ENCODE assay signal across 8 cellular contexts in the genomic region with DNA sequence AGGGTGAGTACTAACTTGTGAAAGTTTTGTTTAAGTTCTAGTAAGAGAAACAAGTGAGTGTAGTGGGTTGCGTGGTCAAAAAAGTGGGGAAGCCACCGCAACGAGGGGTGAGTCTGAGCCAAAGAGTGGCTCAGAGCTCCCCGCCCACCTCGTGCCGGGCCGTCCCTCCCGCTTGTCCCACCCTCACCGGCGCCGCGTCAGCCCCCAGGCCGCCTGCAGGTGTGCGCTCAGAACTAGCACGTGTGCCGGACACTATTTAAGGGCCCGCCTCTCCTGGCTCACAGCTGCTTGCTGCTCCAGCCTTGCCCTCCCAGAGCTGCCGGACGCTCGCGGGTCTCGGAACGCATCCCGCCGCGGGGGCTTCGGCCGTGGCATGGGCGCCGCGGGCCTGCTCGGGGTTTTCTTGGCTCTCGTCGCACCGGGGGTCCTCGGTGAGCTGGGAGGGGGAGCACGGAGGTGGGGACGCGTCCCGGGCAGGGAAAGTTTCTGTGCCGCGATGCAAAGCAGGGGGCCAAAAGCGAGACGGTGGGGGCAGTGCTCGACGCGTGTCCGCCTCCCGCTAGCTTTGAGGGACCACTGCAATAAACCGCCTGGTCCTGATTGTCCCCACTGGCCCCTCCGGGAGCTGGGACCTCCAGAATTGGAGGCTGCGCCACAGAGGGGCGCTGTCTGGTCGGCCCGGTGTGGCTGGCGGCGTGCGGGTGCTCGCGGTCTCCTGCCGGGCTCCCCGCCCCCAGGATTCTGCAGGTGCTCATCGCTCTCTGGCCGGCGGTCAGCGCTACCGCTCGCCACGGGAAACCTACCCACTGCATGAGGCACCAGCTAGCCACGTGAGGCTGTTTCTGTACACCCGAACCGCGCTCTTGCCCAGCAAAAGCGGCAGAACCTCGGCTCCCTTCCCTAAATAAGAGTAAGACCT. TPM values are rescaled to one million over a fixed set of nuclear protein-coding genes. Genes with fewer than 3 reads are reported as not detected.
DNase-seq lines count a peak whose midpoint lies in the region; ATAC-seq and TF ChIP-seq lines count a peak whose summit lies in the region.

Gene CR2, plus strand, starts transcription at position 283 of the 919 bp plus-strand sequence. Its CDS starts 91 bp downstream, at position 374.

- peak within 1 kb of the TSS; percentile 71 for H3K4me3 Mint-ChIP-seq in CD4-positive, alpha-beta T cell
- peak within 1 kb of the TSS; percentile 38 for H3K4me3 Mint-ChIP-seq in T-helper 1 cell treated with Interleukin-12 subunit alpha and Interleukin-12 subunit beta and Interleukin-4 antibody, amounts not matched to agents 30 μg/mL and 1 μg/mL, for 36 hours

- peaks cover 32% of the 10 kb centered on the region for H3K27me3 Mint-ChIP-seq in CD4-positive, alpha-beta T cell
- peaks cover 41% of the 10 kb centered on the region for H3K27me3 Mint-ChIP-seq in T-helper 1 cell treated with Interleukin-12 subunit alpha and Interleukin-12 subunit beta and Interleukin-4 antibody, amounts not matched to agents 30 μg/mL and 1 μg/mL, for 36 hours (ENCODE audit: low read depth)

- TF ChIP-seq POLR2A in breast epithelium (IDR thresholded peaks at IDR 0.05) = no peak

- DNase-seq in CD4-positive, alpha-beta T cell = peak in 9 of 10 experiments; percentile 7 to 38 (median 18)
- DNase-seq in breast epithelium (ENCODE audit: low spot score in 2 of 2) (peak; percentile 19 to 51), left lung (peak; percentile 60 to 87), 8988T (no peak)
- peak; percentile 41 to 50 for DNase-seq in stimulated activated CD4-positive, alpha-beta T cell treated with anti-CD3 and anti-CD28 coated beads, Interleukin-4, amount 100 ng/mL, for 4 hours

- no peaks in the 10 kb centered on the region for H3K36me3 ChIP-seq in breast epithelium
- H3K36me3 ChIP-seq in left lung = no peaks in the 10 kb centered on the region

- H3K4me1 ChIP-seq in breast epithelium (no peaks in the 10 kb centered on the region), left lung (peaks cover 10 to 15% of the 10 kb centered on the region in 2 donors)

- peaks cover 14% of the 10 kb centered on the region for H3K4me1 Mint-ChIP-seq in CD4-positive, alpha-beta T cell (ENCODE audit: low read depth)
- peaks cover 8% of the 10 kb centered on the region for H3K4me1 Mint-ChIP-seq in T-helper 1 cell treated with Interleukin-12 subunit alpha and Interleukin-12 subunit beta and Interleukin-4 antibody, amounts not matched to agents 30 μg/mL and 1 μg/mL, for 36 hours (ENCODE audit: low read depth)

- POLR2A ChIA-PET in CD4-positive, alpha-beta T cell (lab: Charles Lee) = interaction anchor here (0.9 to 1.9 kb wide), 2 partner anchors 45 to 133 kb away, joined by 5 read pairs; partner anchors contain the start of gene CD55

- peak within 1 kb of the TSS; percentile 19 for H3K27ac Mint-ChIP-seq in CD4-positive, alpha-beta T cell
- H3K27ac Mint-ChIP-seq in T-helper 1 cell treated with Interleukin-12 subunit alpha and Interleukin-12 subunit beta and Interleukin-4 antibody, amounts not matched to agents 30 μg/mL and 1 μg/mL, for 36 hours = no peak within 1 kb of the TSS

- H3K9me3 ChIP-seq in CD4-positive, alpha-beta T cell (ENCODE audit: control insufficient read depth, low read length) = no peaks in the 10 kb centered on the region
- no peaks in the 10 kb centered on the region for H3K9me3 ChIP-seq in breast epithelium
- H3K9me3 ChIP-seq in left lung = no peaks in the 10 kb centered on the region

- H3K27me3 ChIP-seq in CD4-positive, alpha-beta T cell (ENCODE audit: control insufficient read depth, insufficient read depth, low read length) = peaks cover 16% of the 10 kb centered on the region
- H3K27me3 ChIP-seq in breast epithelium (peaks cover 0 to 26% of the 10 kb centered on the region in 2 donors), left lung (peaks cover 39 to 75% of the 10 kb centered on the region in 2 donors)

- ATAC-seq in CD4-positive, alpha-beta T cell (ENCODE audit: poor library complexity) = peak; percentile 51
- ATAC-seq in GM19324 (IDR thresholded peaks at IDR 0.05; ENCODE audit: low FRiP score, unreplicated experiment) (peak; percentile 89), HG03442 (IDR thresholded peaks at IDR 0.05; ENCODE audit: unreplicated experiment) (peak; percentile 84), left lung (peak; percentile 97)

- H3K36me3 Mint-ChIP-seq in CD4-positive, alpha-beta T cell (ENCODE audit: low read depth) = no peaks in the 10 kb centered on the region
- no peaks in the 10 kb centered on the region for H3K36me3 Mint-ChIP-seq in T-helper 1 cell treated with Interleukin-12 subunit alpha and Interleukin-12 subunit beta and Interleukin-4 antibody, amounts not matched to agents 30 μg/mL and 1 μg/mL, for 36 hours (ENCODE audit: low read depth)

- intact Hi-C loops in CD4-positive, alpha-beta T cell (cut with DNase I, micrococcal nuclease) = loop anchor here (2.0 kb wide), 1 partner anchor 44 kb away; no protein-coding TSS in a partner anchor
- intact Hi-C loops in breast epithelium (cut with DNase I; ENCODE audit: low total_unique reads) = no loop called here
- intact Hi-C loops in left lung (cut with DNase I) = no loop called here

- H3K27ac ChIP-seq in CD4-positive, alpha-beta T cell (ENCODE audit: low read depth, low read length) = no peak within 1 kb of the TSS
- H3K27ac ChIP-seq in breast epithelium (no peak within 1 kb of the TSS), left lung (no peak within 1 kb of the TSS)

- CTCF ChIA-PET in CD4-positive, alpha-beta T cell (lab: Charles Lee) = interaction anchor here (0.6 to 4.6 kb wide), 3 partner anchors 9 to 67 kb away, joined by 3 to 18 read pairs (median 6); no protein-coding TSS in a partner anchor

- peak within 1 kb of the TSS; percentile 35 to 68 (median 54) for H3K4me3 ChIP-seq in breast epithelium
- peak within 1 kb of the TSS; percentile 21 to 40 for H3K4me3 ChIP-seq in left lung

- TF ChIP-seq CTCF in CD4-positive, alpha-beta T cell (IDR thresholded peaks at IDR 0.05) = peak; percentile 46
- no peak for TF ChIP-seq CTCF in breast epithelium (IDR thresholded peaks at IDR 0.05)
- TF ChIP-seq CTCF in left lung (IDR thresholded peaks at IDR 0.05) = no peak

- H3K9me3 Mint-ChIP-seq in CD4-positive, alpha-beta T cell = no peaks in the 10 kb centered on the region
- H3K9me3 Mint-ChIP-seq in T-helper 1 cell treated with Interleukin-12 subunit alpha and Interleukin-12 subunit beta and Interleukin-4 antibody, amounts not matched to agents 30 μg/mL and 1 μg/mL, for 36 hours = no peaks in the 10 kb centered on the region

RNA-seq across cellular contexts. Expression of gene CR2, which starts in this region (rescaled TPM):
- 1 to 10 TPM; 1.2 TPM for total RNA-seq in CD4-positive, alpha-beta T cell
- total RNA-seq in breast epithelium = under 1 TPM in 2 of 3 donors, not detected in 1; under 0.01 to 0.29 TPM
- total RNA-seq in left lung = under 1 TPM; 0.26 to 0.29 TPM

Comparison
In these comparisons a context has a peak if more than half of its experiments do, and no peak if none do; other contexts are left out.
1. Peak in DNase-seq and H3K4me3 ChIP-seq in breast epithelium; RNA of the gene not detected or under 1 TPM.
2. Peak in DNase-seq, ATAC-seq and H3K4me3 ChIP-seq in left lung; RNA of the gene not detected or under 1 TPM.
3. intact Hi-C loops: an anchor here in CD4-positive, alpha-beta T cell (2.0 kb wide); none called in breast epithelium and left lung.